29 cellular contexts compared by ENCODE assay signal in the genomic region with DNA sequence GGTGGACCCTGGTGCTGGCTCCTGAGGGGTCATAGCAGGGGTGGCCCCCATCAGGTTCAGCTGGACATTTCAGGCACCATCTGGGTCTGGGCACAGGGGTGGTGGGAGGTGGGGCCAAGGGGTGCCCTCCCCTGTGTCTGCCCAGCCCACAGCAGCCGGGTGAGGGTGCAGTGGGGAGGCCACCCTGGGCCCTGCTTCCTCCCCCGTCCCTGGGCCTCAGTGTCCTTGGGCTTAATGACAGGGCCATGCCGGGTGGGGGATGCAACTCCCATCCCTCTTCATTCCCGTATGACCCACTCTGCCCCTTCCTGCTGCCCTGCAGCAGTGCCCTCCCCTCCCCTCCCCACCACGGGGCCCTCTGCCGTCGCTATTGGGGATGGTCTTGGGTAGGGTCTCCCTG. TPM values are rescaled to one million over a fixed set of nuclear protein-coding genes. Genes with fewer than 3 reads are reported as not detected.
"Had no signal": no experiment of that assay in that cellular context is flagged by ENCODE, and none has a peak within 500 bp of the region (broad histone marks: within the 10 kb centered on the region; RNA-seq: fewer than 3 reads in every experiment).

No MANE protein-coding gene starts in this region.

- FAIRE-seq: bronchial epithelial cell had no signal

- H3K27ac ChIP-seq: esophagus muscularis mucosa, heart right ventricle, lower lobe of right lung, neutrophil, ovary, psoas muscle, right atrium auricular region, thyroid gland, upper lobe of right lung had no signal

- DNase-seq: activated CD4-positive, CD25-positive, alpha-beta regulatory T cell; activated CD8-positive, alpha-beta memory T cell treated with anti-CD3 and anti-CD28 coated beads, Interleukin-2, amount 10 ng/mL, durations not matched to agents 7 days and 5 days; activated CD8-positive, alpha-beta T cell treated with anti-CD3 and anti-CD28 coated beads, Interleukin-2, amount 10 ng/mL, durations not matched to agents 7 days and 5 days; activated T-cell treated with anti-CD3 and anti-CD28 coated beads, Interleukin-2, amount 50 U/mL, for 48 hours; anterior cingulate cortex; effector CD4-positive, alpha-beta T cell; foreskin melanocyte; heart right ventricle; kidney glomerular epithelial cell; lower lobe of right lung; mesendoderm; ovary; psoas muscle; stimulated activated CD4-positive, alpha-beta T cell treated with anti-CD3 and anti-CD28 coated beads, Interleukin-2, amount 100 ng/mL, for 48 hours; upper lobe of right lung had no signal

- H3K4me3 Mint-ChIP-seq: activated CD4-positive, alpha-beta T cell treated with anti-CD3 and anti-CD28 coated beads for 36 hours; activated CD8-positive, alpha-beta memory T cell treated with anti-CD3 and anti-CD28 coated beads, Interleukin-2, amount 10 ng/mL, durations not matched to agents 7 days and 5 days; activated CD8-positive, alpha-beta T cell treated with anti-CD3 and anti-CD28 coated beads, Interleukin-2, amount 10 ng/mL, durations not matched to agents 7 days and 5 days; activated naive CD8-positive, alpha-beta T cell; central memory CD8-positive, alpha-beta T cell; nephron had no signal

- H3K4me1 Mint-ChIP-seq: activated CD4-positive, alpha-beta T cell treated with anti-CD3 and anti-CD28 coated beads for 36 hours; activated CD8-positive, alpha-beta memory T cell treated with anti-CD3 and anti-CD28 coated beads, Interleukin-2, amount 10 ng/mL, durations not matched to agents 7 days and 5 days; central memory CD8-positive, alpha-beta T cell; nephron had no signal

- H3K9me3 Mint-ChIP-seq: activated T-helper 2 cell treated with anti-CD3 and anti-CD28 coated beads, Interferon-gamma antibody, Interleukin-2, Interleukin-4, amounts not matched to agents 10 μg/mL and 5 μg/mL and 100 μg/mL, durations not matched to agents 14 hours and 24 hours and 36 hours; central memory CD8-positive, alpha-beta T cell; nephron had no signal

- H3K27me3 Mint-ChIP-seq: activated CD4-positive, alpha-beta T cell treated with anti-CD3 and anti-CD28 coated beads for 36 hours; activated CD8-positive, alpha-beta memory T cell treated with anti-CD3 and anti-CD28 coated beads, Interleukin-2, amount 10 ng/mL, durations not matched to agents 7 days and 5 days; activated naive CD8-positive, alpha-beta T cell; central memory CD8-positive, alpha-beta T cell had no signal

- H3K36me3 ChIP-seq: esophagus muscularis mucosa, heart right ventricle, lower lobe of right lung, neutrophil, ovary, right atrium auricular region, stomach, thyroid gland, upper lobe of right lung had no signal

- H3K27me3 ChIP-seq: heart right ventricle, neutrophil, ovary, right atrium auricular region, stomach, thyroid gland, upper lobe of right lung had no signal

- H3K36me3 Mint-ChIP-seq: activated CD8-positive, alpha-beta memory T cell treated with anti-CD3 and anti-CD28 coated beads, Interleukin-2, amount 10 ng/mL, durations not matched to agents 7 days and 5 days; activated naive CD8-positive, alpha-beta T cell had no signal

- H3K4me3 ChIP-seq: esophagus muscularis mucosa, heart right ventricle, lower lobe of right lung, ovary, psoas muscle, right atrium auricular region, stomach, thyroid gland, upper lobe of right lung had no signal

- H3K4me1 ChIP-seq: psoas muscle had no signal

- H3K9me3 ChIP-seq: esophagus muscularis mucosa, heart right ventricle, lower lobe of right lung, neutrophil, ovary, psoas muscle, right atrium auricular region, stomach, thyroid gland, upper lobe of right lung had no signal

- H3K27ac Mint-ChIP-seq: activated CD4-positive, alpha-beta T cell treated with anti-CD3 and anti-CD28 coated beads for 36 hours; activated CD8-positive, alpha-beta memory T cell treated with anti-CD3 and anti-CD28 coated beads, Interleukin-2, amount 10 ng/mL, durations not matched to agents 7 days and 5 days; activated CD8-positive, alpha-beta T cell treated with anti-CD3 and anti-CD28 coated beads, Interleukin-2, amount 10 ng/mL, durations not matched to agents 7 days and 5 days; activated naive CD8-positive, alpha-beta T cell; activated T-helper 2 cell treated with anti-CD3 and anti-CD28 coated beads, Interferon-gamma antibody, Interleukin-2, Interleukin-4, amounts not matched to agents 10 μg/mL and 5 μg/mL and 100 μg/mL, durations not matched to agents 14 hours and 24 hours and 36 hours; nephron had no signal

- ATAC-seq: activated CD8-positive, alpha-beta memory T cell treated with anti-CD3 and anti-CD28 coated beads, Interleukin-2, amount 10 ng/mL, durations not matched to agents 7 days and 5 days; left lobe of liver; psoas muscle had no signal

RNA-seq across cellular contexts. Expression of a gene that starts 10.7 kb away (rescaled TPM):
- total RNA-seq: psoas muscle, right atrium auricular region had no signal

RNA-seq across cellular contexts. Expression of a gene that starts 27.2 kb away (rescaled TPM):
- total RNA-seq: activated CD4-positive, alpha-beta T cell treated with anti-CD3 and anti-CD28 coated beads for 36 hours; activated CD8-positive, alpha-beta memory T cell treated with anti-CD3 and anti-CD28 coated beads, Interleukin-2, amount 10 ng/mL, durations not matched to agents 7 days and 5 days; activated CD8-positive, alpha-beta T cell treated with anti-CD3 and anti-CD28 coated beads, Interleukin-2, amount 10 ng/mL, durations not matched to agents 7 days and 5 days; activated T-helper 2 cell treated with anti-CD3 and anti-CD28 coated beads, Interferon-gamma antibody, Interleukin-2, Interleukin-4, amounts not matched to agents 10 μg/mL and 5 μg/mL and 100 μg/mL, durations not matched to agents 14 hours and 24 hours and 36 hours; heart right ventricle; mononuclear cell; myocyte; psoas muscle had no signal
